Comparison of ENCODE assay signal across 11 cellular contexts in the genomic region with DNA sequence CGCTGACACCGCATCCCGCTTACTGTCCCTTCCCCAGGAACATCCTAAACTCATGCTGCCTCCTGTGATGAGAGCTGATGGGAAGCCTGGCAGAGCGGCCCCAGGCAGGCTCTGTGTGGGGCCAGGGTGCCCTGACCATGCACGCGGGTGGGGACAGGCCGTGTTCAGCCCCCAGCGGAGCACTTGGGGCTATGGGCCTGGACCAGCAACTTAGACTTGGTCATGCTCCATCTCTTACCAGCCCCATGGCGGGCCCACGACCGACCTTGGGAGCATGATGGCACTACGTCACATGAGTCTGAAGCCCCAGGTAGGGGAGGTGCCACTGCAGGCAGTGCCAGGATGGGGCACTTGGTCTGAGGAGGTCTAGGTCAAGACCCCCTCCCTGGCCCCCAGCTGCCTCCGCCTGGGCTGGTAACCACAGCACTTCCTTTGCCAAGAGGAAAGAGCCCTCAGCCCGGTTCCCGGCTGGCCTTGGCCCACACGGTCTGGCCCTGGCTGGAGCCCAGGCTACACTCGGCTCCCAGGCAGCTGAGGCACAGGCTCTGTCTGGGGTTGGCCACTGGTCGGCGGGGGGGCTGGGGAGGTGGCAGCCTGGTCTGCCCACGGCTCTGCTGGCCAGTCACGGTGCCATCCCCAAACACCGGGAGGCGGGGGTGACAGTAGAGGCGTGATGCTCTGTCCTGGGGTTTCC. TPM values are rescaled to one million over a fixed set of nuclear protein-coding genes. Genes with fewer than 3 reads are reported as not detected.
A peak's percentile ranks its signal among the peaks of the same experiment; 100 is the strongest.
DNase-seq lines count a peak whose midpoint lies in the region; ATAC-seq and TF ChIP-seq lines count a peak whose summit lies in the region.
"Had no signal": no experiment of that assay in that cellular context is flagged by ENCODE, and none has a peak within 500 bp of the region (broad histone marks: within the 10 kb centered on the region; RNA-seq: fewer than 3 reads in every experiment).

No MANE protein-coding gene starts in this region.

- H3K27me3 ChIP-seq in A673 (replicated peaks; ENCODE audit: insufficient read depth, low read depth, low read length, poor library complexity) (no peaks in the 10 kb centered on the region), adipocyte (replicated peaks; ENCODE audit: control insufficient read depth, insufficient read depth, low read length) (no peaks in the 10 kb centered on the region), parathyroid adenoma (ENCODE audit: control insufficient read depth, insufficient read depth, low read length) (no peaks in the 10 kb centered on the region)

- POLR2A ChIA-PET in A673 (lab: Charles Lee; ENCODE audit: low non-redundant PET), result no interaction called here

- H3K4me3 ChIP-seq in A673 (ENCODE audit: low read depth, low read length, poor library complexity, severe bottlenecking) (no peak overlapping the region), adipocyte (ENCODE audit: low read length) (peak overlapping the region; percentile 69), parathyroid adenoma (ENCODE audit: low read depth, low read length) (no peak overlapping the region)

- H3K9ac ChIP-seq in adipocyte (ENCODE audit: low read length), result peak overlapping the region; percentile 88
- H3K9ac ChIP-seq in parathyroid adenoma, result no peak overlapping the region

- H3K9me3 ChIP-seq in A673 (ENCODE audit: low read depth, low read length, poor library complexity, severe bottlenecking), result no peaks in the 10 kb centered on the region
- H3K9me3 ChIP-seq in adipocyte (ENCODE audit: control insufficient read depth, low read length), result no peaks in the 10 kb centered on the region
- no peaks in the 10 kb centered on the region for H3K9me3 ChIP-seq in parathyroid adenoma (ENCODE audit: control insufficient read depth, low read length)

- H2AFZ ChIP-seq in parathyroid adenoma, result no peak overlapping the region

- no peak overlapping the region for H3K4me2 ChIP-seq in parathyroid adenoma (ENCODE audit: low read length)

- CTCF ChIA-PET in A673 (lab: Charles Lee), result no interaction called here

- H3K27ac ChIP-seq in A673 (ENCODE audit: low read depth, low read length, poor library complexity, severe bottlenecking) (peak overlapping the region; percentile 98), parathyroid adenoma (peak overlapping the region; percentile 29)

- no peaks in the 10 kb centered on the region for H3K36me3 ChIP-seq in A673 (ENCODE audit: insufficient read depth, low read length, poor library complexity, severe bottlenecking)
- H3K36me3 ChIP-seq in adipocyte (ENCODE audit: control insufficient read depth, insufficient read depth, low read length, severe bottlenecking), result no peaks in the 10 kb centered on the region
- no peaks in the 10 kb centered on the region for H3K36me3 ChIP-seq in parathyroid adenoma (ENCODE audit: control insufficient read depth, insufficient read depth, low read length)

- H3K4me1 ChIP-seq in A673 (ENCODE audit: insufficient read depth, low read length, poor library complexity, severe bottlenecking) (peaks cover 71% of the 10 kb centered on the region), adipocyte (ENCODE audit: control insufficient read depth, insufficient read depth, low read length) (peaks cover 66% of the 10 kb centered on the region), parathyroid adenoma (peaks cover 6% of the 10 kb centered on the region)

- ATAC-seq in HG03135 (IDR thresholded peaks at IDR 0.05; ENCODE audit: unreplicated experiment), result no peak

- no TSS peak for BruUV-seq in A673 (replicated peaks; lab: Mats Ljungman, UMichigan)

- H3K79me2 ChIP-seq in parathyroid adenoma, result peaks cover 7% of the 10 kb centered on the region

- intact Hi-C loops in A673 (cut with micrococcal nuclease; ENCODE audit: unreplicated experiment) (no loop called here), head of caudate nucleus (cut with DNase I) (no loop called here)

- DNase-seq in A673 (ENCODE audit: low spot score) (no peak), adipocyte (ENCODE audit: low read depth) (peak; percentile 15), head of caudate nucleus (peak; percentile 78 to 96 (median 89)), NCI-H2081 treated with DMSO at 0.1 percent for 48 hours (lab: John Stamatoyannopoulos, UW) (no peak), 8988T (no peak), SHP77 (lab: John Stamatoyannopoulos, UW) (no peak)
- DNase-seq: activated CD4-positive, alpha-beta memory T cell treated with anti-CD3 and anti-CD28 coated beads, Interleukin-2, amount 10 ng/mL, durations not matched to agents 7 days and 5 days; amniotic stem cell; NCI-H1436 treated with DMSO at 0.1 percent for 48 hours had no signal

- no peak for TF ChIP-seq CTCF in A673 (conservative IDR thresholded peaks at IDR 0.05; ENCODE audit: low read depth, low read length)
- no peak for TF ChIP-seq CTCF in parathyroid adenoma (IDR thresholded peaks at IDR 0.05)

RNA-seq across cellular contexts. Expression of gene BAHCC1, which starts 25.7 kb away (rescaled TPM):
- 74.2 and 80.6 TPM in 2 replicates for total RNA-seq in A673 (2021)

Comparison
In these comparisons a context has a peak if more than half of its experiments do, and no peak if none do; other contexts are left out.
1. DNase-seq: peak in adipocyte (single experiment) and head of caudate nucleus (42 of 42); none in A673 (single experiment), NCI-H2081 treated with DMSO at 0.1 percent for 48 hours (single experiment), 8988T (single experiment) and SHP77 (0 of 2).